Comparison of ENCODE assay signal across 1 cellular context in the genomic region with DNA sequence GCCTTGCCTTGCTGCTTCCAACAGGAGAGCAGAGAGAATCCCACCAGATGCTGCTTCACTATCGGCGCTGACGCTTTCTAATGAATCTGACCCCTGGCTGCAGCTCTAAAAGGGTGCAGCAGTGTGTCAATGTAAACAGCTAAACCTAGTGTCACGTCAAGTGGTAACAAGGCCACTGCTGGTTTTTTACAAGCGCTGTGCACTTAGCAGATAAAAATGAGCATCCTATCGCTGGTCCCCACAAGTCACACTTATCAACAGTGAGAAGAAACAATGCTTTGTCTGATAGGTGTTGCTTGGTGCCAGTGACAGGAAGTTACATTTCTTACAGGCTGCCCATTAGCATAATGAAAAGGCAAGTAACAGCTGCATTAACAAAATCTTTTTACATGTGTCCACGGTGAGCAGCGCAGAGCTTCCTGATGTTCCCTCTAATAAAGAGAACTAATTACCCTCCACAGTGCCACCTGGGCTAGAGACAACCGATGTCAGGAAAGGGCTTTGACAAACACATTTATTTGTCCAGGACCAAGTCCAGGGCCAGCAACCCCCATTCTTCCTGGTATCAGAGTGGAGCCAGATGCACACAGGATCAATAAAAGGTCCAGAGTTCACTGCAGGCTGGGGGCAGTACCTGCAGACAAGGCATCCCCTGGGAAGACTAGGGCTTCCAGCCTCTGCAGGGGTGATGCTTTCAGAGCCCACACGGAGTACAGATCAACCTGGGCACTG.
TF ChIP-seq lines count a peak whose summit lies in the region.

No MANE protein-coding gene starts in this region.

TF ChIP-seq in HepG2, 621 proteins besides CTCF, POLR2A, EP300 and RAD21 (continued from another document and continues in another):
- TF ChIP-seq, protein P1, sequence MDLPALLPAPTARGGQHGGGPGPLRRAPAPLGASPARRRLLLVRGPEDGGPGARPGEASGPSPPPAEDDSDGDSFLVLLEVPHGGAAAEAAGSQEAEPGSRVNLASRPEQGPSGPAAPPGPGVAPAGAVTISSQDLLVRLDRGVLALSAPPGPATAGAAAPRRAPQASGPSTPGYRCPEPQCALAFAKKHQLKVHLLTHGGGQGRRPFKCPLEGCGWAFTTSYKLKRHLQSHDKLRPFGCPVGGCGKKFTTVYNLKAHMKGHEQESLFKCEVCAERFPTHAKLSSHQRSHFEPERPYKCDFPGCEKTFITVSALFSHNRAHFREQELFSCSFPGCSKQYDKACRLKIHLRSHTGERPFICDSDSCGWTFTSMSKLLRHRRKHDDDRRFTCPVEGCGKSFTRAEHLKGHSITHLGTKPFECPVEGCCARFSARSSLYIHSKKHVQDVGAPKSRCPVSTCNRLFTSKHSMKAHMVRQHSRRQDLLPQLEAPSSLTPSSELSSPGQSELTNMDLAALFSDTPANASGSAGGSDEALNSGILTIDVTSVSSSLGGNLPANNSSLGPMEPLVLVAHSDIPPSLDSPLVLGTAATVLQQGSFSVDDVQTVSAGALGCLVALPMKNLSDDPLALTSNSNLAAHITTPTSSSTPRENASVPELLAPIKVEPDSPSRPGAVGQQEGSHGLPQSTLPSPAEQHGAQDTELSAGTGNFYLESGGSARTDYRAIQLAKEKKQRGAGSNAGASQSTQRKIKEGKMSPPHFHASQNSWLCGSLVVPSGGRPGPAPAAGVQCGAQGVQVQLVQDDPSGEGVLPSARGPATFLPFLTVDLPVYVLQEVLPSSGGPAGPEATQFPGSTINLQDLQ (CRISPR knock-in tag; IDR thresholded peaks at IDR 0.05) = no peak; the same call in 1 of the 2 replicates
- TF ChIP-seq ZBTB8A (CRISPR knock-in tag; IDR thresholded peaks at IDR 0.05; ENCODE audit: borderline replicate concordance, low read depth) (no peak), PHF20 (CRISPR knock-in tag; IDR thresholded peaks at IDR 0.05) (no peak; the same call in 1 of the 2 replicates), CREB3 (CRISPR knock-in tag; IDR thresholded peaks at IDR 0.05) (no peak), ZNF124 (CRISPR knock-in tag; IDR thresholded peaks at IDR 0.05) (0 out of 2 replicates have a peak, but pooled peaks have one; percentile 22), ZNF782 (CRISPR knock-in tag; IDR thresholded peaks at IDR 0.05; ENCODE audit: borderline replicate concordance) (no peak), ZNF891 (CRISPR knock-in tag; IDR thresholded peaks at IDR 0.05) (no peak), ZNF12 (CRISPR knock-in tag; IDR thresholded peaks at IDR 0.05) (peak; percentile 79; the same call in 1 of the 2 replicates), NRL (CRISPR knock-in tag; IDR thresholded peaks at IDR 0.05; ENCODE audit: borderline replicate concordance) (no peak), ZGPAT (CRISPR knock-in tag; IDR thresholded peaks at IDR 0.05) (peak; percentile 97), FOSL1 (CRISPR knock-in tag; IDR thresholded peaks at IDR 0.05; ENCODE audit: borderline replicate concordance) (no peak), TFE3 (CRISPR knock-in tag; IDR thresholded peaks at IDR 0.05) (peak; percentile 65), ZNF546 (CRISPR knock-in tag; conservative IDR thresholded peaks at IDR 0.05) (no peak; the same call in 1 of the 2 replicates), RFXANK (CRISPR knock-in tag; IDR thresholded peaks at IDR 0.05) (peak; percentile 75; the same call in 1 of the 2 replicates), GATAD1 (CRISPR knock-in tag; IDR thresholded peaks at IDR 0.05) (peak; percentile 73), DBP (CRISPR knock-in tag; IDR thresholded peaks at IDR 0.05; ENCODE audit: not compliant biosample characterization) (no peak), ZNF232 (CRISPR knock-in tag; IDR thresholded peaks at IDR 0.05; ENCODE audit: borderline replicate concordance) (peak; percentile 90), KAT2B (IDR thresholded peaks at IDR 0.05; ENCODE audit: borderline replicate concordance, low read depth, low read length) (peak; percentile 79; the same call in 1 of the 2 replicates), RERE (CRISPR knock-in tag; IDR thresholded peaks at IDR 0.05; ENCODE audit: low read depth) (peak; percentile 87), ZKSCAN5 (CRISPR knock-in tag; IDR thresholded peaks at IDR 0.05) (no peak)
- TF ChIP-seq, protein P2, sequence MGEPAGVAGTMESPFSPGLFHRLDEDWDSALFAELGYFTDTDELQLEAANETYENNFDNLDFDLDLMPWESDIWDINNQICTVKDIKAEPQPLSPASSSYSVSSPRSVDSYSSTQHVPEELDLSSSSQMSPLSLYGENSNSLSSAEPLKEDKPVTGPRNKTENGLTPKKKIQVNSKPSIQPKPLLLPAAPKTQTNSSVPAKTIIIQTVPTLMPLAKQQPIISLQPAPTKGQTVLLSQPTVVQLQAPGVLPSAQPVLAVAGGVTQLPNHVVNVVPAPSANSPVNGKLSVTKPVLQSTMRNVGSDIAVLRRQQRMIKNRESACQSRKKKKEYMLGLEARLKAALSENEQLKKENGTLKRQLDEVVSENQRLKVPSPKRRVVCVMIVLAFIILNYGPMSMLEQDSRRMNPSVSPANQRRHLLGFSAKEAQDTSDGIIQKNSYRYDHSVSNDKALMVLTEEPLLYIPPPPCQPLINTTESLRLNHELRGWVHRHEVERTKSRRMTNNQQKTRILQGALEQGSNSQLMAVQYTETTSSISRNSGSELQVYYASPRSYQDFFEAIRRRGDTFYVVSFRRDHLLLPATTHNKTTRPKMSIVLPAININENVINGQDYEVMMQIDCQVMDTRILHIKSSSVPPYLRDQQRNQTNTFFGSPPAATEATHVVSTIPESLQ (CRISPR knock-in tag; conservative IDR thresholded peaks at IDR 0.05) = no peak
- TF ChIP-seq, protein P3, sequence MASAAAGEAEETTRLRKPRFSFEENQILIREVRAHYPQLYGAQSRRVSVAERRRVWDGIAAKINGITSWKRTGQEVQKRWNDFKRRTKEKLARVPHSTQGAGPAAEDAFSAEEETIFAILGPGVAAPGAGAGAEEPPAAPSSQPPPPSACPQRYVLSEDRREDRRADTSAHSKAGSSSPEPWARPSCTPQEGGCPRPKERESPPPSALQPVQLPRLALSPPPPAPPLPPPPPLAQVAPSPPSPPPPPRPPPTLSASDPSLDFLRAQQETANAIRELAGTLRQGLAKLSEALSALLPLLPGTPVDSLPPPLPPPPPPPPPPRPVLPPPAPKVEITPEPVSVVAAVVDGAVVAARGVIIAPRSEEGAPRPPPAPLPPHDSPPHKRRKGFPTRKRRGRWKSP (CRISPR knock-in tag; IDR thresholded peaks at IDR 0.05) = peak; percentile 89
- TF ChIP-seq, protein P4, sequence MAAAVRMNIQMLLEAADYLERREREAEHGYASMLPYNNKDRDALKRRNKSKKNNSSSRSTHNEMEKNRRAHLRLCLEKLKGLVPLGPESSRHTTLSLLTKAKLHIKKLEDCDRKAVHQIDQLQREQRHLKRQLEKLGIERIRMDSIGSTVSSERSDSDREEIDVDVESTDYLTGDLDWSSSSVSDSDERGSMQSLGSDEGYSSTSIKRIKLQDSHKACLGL (CRISPR knock-in tag; IDR thresholded peaks at IDR 0.05) = no peak
- TF ChIP-seq, protein P5, sequence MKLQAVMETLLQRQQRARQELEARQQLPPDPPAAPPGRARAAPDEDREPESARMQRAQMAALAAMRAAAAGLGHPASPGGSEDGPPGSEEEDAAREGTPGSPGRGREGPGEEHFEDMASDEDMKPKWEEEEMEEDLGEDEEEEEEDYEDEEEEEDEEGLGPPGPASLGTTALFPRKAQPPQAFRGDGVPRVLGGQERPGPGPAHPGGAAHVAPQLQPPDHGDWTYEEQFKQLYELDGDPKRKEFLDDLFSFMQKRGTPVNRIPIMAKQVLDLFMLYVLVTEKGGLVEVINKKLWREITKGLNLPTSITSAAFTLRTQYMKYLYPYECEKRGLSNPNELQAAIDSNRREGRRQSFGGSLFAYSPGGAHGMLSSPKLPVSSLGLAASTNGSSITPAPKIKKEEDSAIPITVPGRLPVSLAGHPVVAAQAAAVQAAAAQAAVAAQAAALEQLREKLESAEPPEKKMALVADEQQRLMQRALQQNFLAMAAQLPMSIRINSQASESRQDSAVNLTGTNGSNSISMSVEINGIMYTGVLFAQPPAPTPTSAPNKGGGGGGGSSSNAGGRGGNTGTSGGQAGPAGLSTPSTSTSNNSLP (IDR thresholded peaks at IDR 0.05; ENCODE audit: low read depth, low read length) = peak; percentile 96
- TF ChIP-seq, protein P6, sequence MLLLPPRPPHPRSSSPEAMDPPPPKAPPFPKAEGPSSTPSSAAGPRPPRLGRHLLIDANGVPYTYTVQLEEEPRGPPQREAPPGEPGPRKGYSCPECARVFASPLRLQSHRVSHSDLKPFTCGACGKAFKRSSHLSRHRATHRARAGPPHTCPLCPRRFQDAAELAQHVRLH (CRISPR knock-in tag; IDR thresholded peaks at IDR 0.05; ENCODE audit: borderline replicate concordance, low read depth) = peak; percentile 97; the same call in 1 of the 2 replicates
